Comparison of ENCODE assay signal across 9 cellular contexts in the genomic region with DNA sequence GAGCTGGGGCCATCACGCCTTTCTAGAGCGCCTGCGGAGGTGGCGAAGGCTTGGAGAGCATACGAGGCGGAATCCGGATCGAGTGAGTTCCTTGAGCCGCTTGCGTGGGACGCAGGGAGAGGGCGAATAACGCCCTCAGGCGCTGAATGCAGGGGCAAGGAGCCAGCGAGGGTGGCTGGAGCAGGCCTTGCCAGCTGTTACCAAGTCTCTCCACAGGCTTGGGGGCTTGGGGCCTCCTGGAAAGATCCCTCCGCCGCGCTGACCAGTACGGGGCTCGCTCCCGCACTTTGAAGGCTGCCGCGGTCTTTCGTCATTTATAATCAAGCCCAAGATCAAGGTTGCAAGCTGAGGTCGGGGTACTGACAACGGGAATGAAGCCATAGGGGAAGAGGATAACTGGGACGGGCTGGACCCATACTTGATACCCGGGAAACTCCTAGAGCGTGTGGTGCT. TPM values are rescaled to one million over a fixed set of nuclear protein-coding genes. Genes with fewer than 3 reads are reported as not detected.
DNase-seq lines count a peak whose midpoint lies in the region; ATAC-seq and TF ChIP-seq lines count a peak whose summit lies in the region.
"Had no signal": no experiment of that assay in that cellular context is flagged by ENCODE, and none has a peak within 500 bp of the region (broad histone marks: within the 10 kb centered on the region; RNA-seq: fewer than 3 reads in every experiment).

No MANE protein-coding gene starts in this region.

- peaks cover 7% of the 10 kb centered on the region for H3K4me1 Mint-ChIP-seq in activated naive CD8-positive, alpha-beta T cell treated with anti-CD3 and anti-CD28 coated beads, Interleukin-2, amount 50 U/mL, for 24 hours

- H3K4me3 ChIP-seq in WERI-Rb-1 (ENCODE audit: low read depth, low read length) (peak overlapping the region; percentile 84), heart left ventricle (peak overlapping the region; percentile 22 to 80 (median 61))

- H3K4me1 ChIP-seq in heart left ventricle: peaks cover 0 to 53% (median 20%) of the 10 kb centered on the region in 12 donors

- H3K27ac ChIP-seq in WERI-Rb-1: peak overlapping the region; percentile 14; the same call in 1 of the 2 replicates
- H3K27ac ChIP-seq in heart left ventricle: peak overlapping the region in 9 of 12 donors; percentile 6 to 78 (median 59)

- WGBS in heart left ventricle, 4 donors: 1 to 4% (median 1%) methylated on average over 13 to 29 of the region's 29 CpGs

- ATAC-seq in heart left ventricle: peak in 3 of 4 donors; percentile 5 to 33 (median 20)
- no peak for ATAC-seq in activated naive CD8-positive, alpha-beta T cell treated with anti-CD3 and anti-CD28 coated beads, Interleukin-2, amount 50 U/mL, for 24 hours
- no peak for ATAC-seq in HG02610 (IDR thresholded peaks at IDR 0.05; ENCODE audit: unreplicated experiment)
- ATAC-seq: T-cell had no signal

- DNase-seq in GM03348 (ENCODE audit: low spot score) (peak; percentile 69), WERI-Rb-1 (peak; percentile 62), heart left ventricle (peak; percentile 23 to 63 (median 38)), posterior cingulate gyrus (peak in 9 of 10 donors; percentile 16 to 90 (median 46)), kidney glomerular epithelial cell (lab: John Stamatoyannopoulos, UW) (no peak), ACHN (no peak)
- DNase-seq in activated naive CD8-positive, alpha-beta T cell treated with anti-CD3 and anti-CD28 coated beads, Interleukin-2, amount 50 U/mL, for 24 hours: no peak
- DNase-seq: T-cell had no signal

- H3K9me3 Mint-ChIP-seq in activated naive CD8-positive, alpha-beta T cell treated with anti-CD3 and anti-CD28 coated beads, Interleukin-2, amount 50 U/mL, for 24 hours: no peaks in the 10 kb centered on the region
- H3K9me3 Mint-ChIP-seq: T-cell had no signal

- H3K27me3 Mint-ChIP-seq in activated naive CD8-positive, alpha-beta T cell treated with anti-CD3 and anti-CD28 coated beads, Interleukin-2, amount 50 U/mL, for 24 hours: peaks cover 76% of the 10 kb centered on the region

- intact Hi-C loops in heart left ventricle (cut with DNase I) (loop anchor here in 8 of 10 donors (5.0 to 10.0 kb wide), 4 partner anchors 254 to 1526 kb away; no protein-coding TSS in a partner anchor), posterior cingulate gyrus (cut with DNase I) (no loop called here)

- TF ChIP-seq CTCF in WERI-Rb-1 (IDR thresholded peaks at IDR 0.05; ENCODE audit: low read depth, low read length) (no peak), heart left ventricle (IDR thresholded peaks at IDR 0.05) (no peak)

- H3K36me3 Mint-ChIP-seq in activated naive CD8-positive, alpha-beta T cell treated with anti-CD3 and anti-CD28 coated beads, Interleukin-2, amount 50 U/mL, for 24 hours (ENCODE audit: low read depth): no peaks in the 10 kb centered on the region
- H3K36me3 Mint-ChIP-seq: T-cell had no signal

- H3K4me3 Mint-ChIP-seq in activated naive CD8-positive, alpha-beta T cell treated with anti-CD3 and anti-CD28 coated beads, Interleukin-2, amount 50 U/mL, for 24 hours: no peak overlapping the region
- H3K4me3 Mint-ChIP-seq: T-cell had no signal

- in situ Hi-C loops in ACHN (cut with HindIII; ENCODE audit: low pct_ligation_motif_present, low pct_unique_long_range_greater_than_20kb, low sequenced_read_pairs): no loop called here

- TF ChIP-seq POLR2A in heart left ventricle (IDR thresholded peaks at IDR 0.05): no peak

- peaks cover 29% of the 10 kb centered on the region for H3K27me3 ChIP-seq in WERI-Rb-1 (ENCODE audit: insufficient read depth, low read depth, severe bottlenecking)
- H3K27me3 ChIP-seq in heart left ventricle: peaks cover 0 to 66% (median 42%) of the 10 kb centered on the region in 9 donors

- no peaks in the 10 kb centered on the region for H3K9me3 ChIP-seq in WERI-Rb-1 (ENCODE audit: severe bottlenecking)
- H3K9me3 ChIP-seq in heart left ventricle: no peaks in the 10 kb centered on the region

- no peaks in the 10 kb centered on the region for H3K36me3 ChIP-seq in WERI-Rb-1
- no peaks in the 10 kb centered on the region for H3K36me3 ChIP-seq in heart left ventricle

- no peak overlapping the region for H3K27ac Mint-ChIP-seq in activated naive CD8-positive, alpha-beta T cell treated with anti-CD3 and anti-CD28 coated beads, Interleukin-2, amount 50 U/mL, for 24 hours
- H3K27ac Mint-ChIP-seq: T-cell had no signal

RNA-seq across cellular contexts. Expression of gene FLRT2, which starts 1.2 kb away (rescaled TPM):
- 10 to 100 TPM in 1 of 9 donors, 1 to 10 TPM in 7, under 1 TPM in 1; 0.93 to 41.9 (median 3.3) TPM for total RNA-seq in heart left ventricle
- 1 to 10 TPM in 1 of 2 donors, under 1 TPM in 1; 0.61 to 1.6 TPM for polyA plus RNA-seq in heart left ventricle

Comparison
In these comparisons a context has a peak if more than half of its experiments do, and no peak if none do; other contexts are left out.
1. DNase-seq: peak in GM03348 (single experiment), WERI-Rb-1 (single experiment), heart left ventricle (5 of 5) and posterior cingulate gyrus (9 of 10); none in kidney glomerular epithelial cell (single experiment), ACHN (single experiment) and activated naive CD8-positive, alpha-beta T cell treated with anti-CD3 and anti-CD28 coated beads, Interleukin-2, amount 50 U/mL, for 24 hours (single experiment).
2. ATAC-seq: peak in heart left ventricle (3 of 4); none in activated naive CD8-positive, alpha-beta T cell treated with anti-CD3 and anti-CD28 coated beads, Interleukin-2, amount 50 U/mL, for 24 hours (single experiment) and HG02610 (single experiment).